ENCODE assay signal across 26 cellular contexts in genomic region chrX:45537936-45538335, GRCh38.
"Had no signal": no experiment of that assay in that cellular context is flagged by ENCODE, and none has a peak within 500 bp of the region (broad histone marks: within the 10 kb centered on the region; RNA-seq: fewer than 3 reads in every experiment).

No MANE protein-coding gene starts in this region.

- H3K4me3 ChIP-seq: adrenal gland, ascending aorta, colonic mucosa, esophagus muscularis mucosa, gastroesophageal sphincter, heart right ventricle had no signal

- H3K27me3 ChIP-seq: ascending aorta, colonic mucosa, esophagus muscularis mucosa, gastroesophageal sphincter had no signal

- H3K27ac ChIP-seq: adrenal gland, ascending aorta, colonic mucosa, esophagus muscularis mucosa, gastroesophageal sphincter, heart right ventricle had no signal

- H3K4me1 ChIP-seq: adrenal gland, ascending aorta, colonic mucosa, esophagus muscularis mucosa, gastroesophageal sphincter, heart right ventricle had no signal

- H3K36me3 ChIP-seq: adrenal gland, ascending aorta, colonic mucosa, esophagus muscularis mucosa, gastroesophageal sphincter, heart right ventricle had no signal

- DNase-seq: activated CD4-positive, alpha-beta memory T cell treated with anti-CD3 and anti-CD28 coated beads for 36 hours; activated CD4-positive, alpha-beta T cell treated with anti-CD3 and anti-CD28 coated beads for 36 hours; activated CD4-positive, alpha-beta T cell treated with anti-CD3 and anti-CD28 coated beads, Interleukin-2, amount 10 ng/mL, durations not matched to agents 24 days and 14 days; activated CD4-positive, CD25-positive, alpha-beta regulatory T cell; activated CD4-positive, CD25-positive, alpha-beta regulatory T cell treated with anti-CD3 and anti-CD28 coated beads, Interleukin-2, amount 50 U/mL, for 72 hours; activated CD8-positive, alpha-beta memory T cell treated with anti-CD3 and anti-CD28 coated beads, Interleukin-2, amount 10 ng/mL, durations not matched to agents 7 days and 5 days; activated CD8-positive, alpha-beta memory T cell treated with anti-CD3 and anti-CD28 coated beads, Interleukin-2, amount 50 U/mL, for 4 hours; activated CD8-positive, alpha-beta T cell treated with anti-CD3 and anti-CD28 coated beads, Interleukin-2, amount 10 ng/mL, durations not matched to agents 7 days and 5 days; activated effector memory CD4-positive, alpha-beta T cell treated with anti-CD3 and anti-CD28 coated beads, Interleukin-2, amount 50 U/mL, for 16 hours; activated naive CD4-positive, alpha-beta T cell treated with anti-CD3 and anti-CD28 coated beads for 36 hours; activated naive CD8-positive, alpha-beta T cell treated with anti-CD3 and anti-CD28 coated beads for 36 hours; activated naive CD8-positive, alpha-beta T cell treated with anti-CD3 and anti-CD28 coated beads, Interleukin-2, amount 50 U/mL, for 24 hours; activated T-cell treated with anti-CD3 and anti-CD28 coated beads, Interleukin-2, amount 50 U/mL, for 1 hour; activated T-cell treated with anti-CD3 and anti-CD28 coated beads, Interleukin-2, amount 50 U/mL, for 48 hours; adrenal gland; caudate nucleus; colonic mucosa; effector memory CD4-positive, alpha-beta T cell; endodermal cell; erythroblast; foreskin melanocyte; heart right ventricle; T-helper 2 cell had no signal

- H3K9me3 ChIP-seq: adrenal gland, ascending aorta, colonic mucosa, gastroesophageal sphincter had no signal

- ATAC-seq: activated CD4-positive, alpha-beta T cell treated with anti-CD3 and anti-CD28 coated beads for 36 hours; activated CD8-positive, alpha-beta memory T cell treated with anti-CD3 and anti-CD28 coated beads, Interleukin-2, amount 10 ng/mL, durations not matched to agents 7 days and 5 days; activated CD8-positive, alpha-beta T cell treated with anti-CD3 and anti-CD28 coated beads, Interleukin-2, amount 10 ng/mL, durations not matched to agents 7 days and 5 days; activated naive CD8-positive, alpha-beta T cell treated with anti-CD3 and anti-CD28 coated beads, Interleukin-2, amount 50 U/mL, for 24 hours; gastroesophageal sphincter; heart right ventricle had no signal
